In genomic region chr1:36865080-36865900, GRCh38 we compare ENCODE assay signal across 23 cellular contexts.
"Had no signal": no experiment of that assay in that cellular context is flagged by ENCODE, and none has a peak within 500 bp of the region (broad histone marks: within the 10 kb centered on the region; RNA-seq: fewer than 3 reads in every experiment).

No MANE protein-coding gene starts in this region.

- FAIRE-seq: endometrium, frontal cortex, small intestine had no signal

- DNase-seq: activated CD4-positive, alpha-beta T cell treated with anti-CD3 and anti-CD28 coated beads, Interleukin-2, amount 10 ng/mL, durations not matched to agents 24 days and 14 days; activated CD8-positive, alpha-beta T cell treated with anti-CD3 and anti-CD28 coated beads for 36 hours; activated naive CD4-positive, alpha-beta T cell treated with anti-CD3 and anti-CD28 coated beads for 36 hours; activated naive CD8-positive, alpha-beta T cell treated with anti-CD3 and anti-CD28 coated beads, Interleukin-2, amount 50 U/mL, for 24 hours; activated T-cell treated with anti-CD3 and anti-CD28 coated beads, Interleukin-2, amount 50 U/mL, for 1 hour; aorta; colonic mucosa; erythroblast; heart right ventricle; kidney glomerular epithelial cell; left ventricle myocardium inferior; naive thymus-derived CD4-positive, alpha-beta T cell; small intestine; stimulated activated CD4-positive, alpha-beta T cell treated with anti-CD3 and anti-CD28 coated beads, Interleukin-15, amount 100 ng/mL, for 24 hours; stimulated activated CD4-positive, alpha-beta T cell treated with anti-CD3 and anti-CD28 coated beads, Interleukin-2, amount 100 ng/mL, for 48 hours; stimulated activated naive CD8-positive, alpha-beta T cell treated with anti-CD3 and anti-CD28 coated beads, Interleukin-15, amount 100 ng/mL, for 72 hours; T1000; trophoblast cell had no signal

- H3K9ac ChIP-seq: neural progenitor cell had no signal

- H3K36me3 ChIP-seq: colonic mucosa, heart right ventricle, left ventricle myocardium inferior, neural progenitor cell, right atrium auricular region, suprapubic skin had no signal

- H3K4me2 ChIP-seq: neural progenitor cell had no signal

- H3K9me3 ChIP-seq: colonic mucosa, heart right ventricle, left ventricle myocardium inferior, right atrium auricular region, suprapubic skin had no signal

- H2AFZ ChIP-seq: neural progenitor cell had no signal

- H3K4me3 ChIP-seq: colonic mucosa, heart right ventricle, left ventricle myocardium inferior, neural progenitor cell, right atrium auricular region, suprapubic skin had no signal

- H3K27ac ChIP-seq: colonic mucosa, heart right ventricle, left ventricle myocardium inferior, neural progenitor cell, right atrium auricular region, suprapubic skin had no signal

- H3K27me3 ChIP-seq: colonic mucosa, neural progenitor cell, right atrium auricular region had no signal

- H3K4me1 ChIP-seq: colonic mucosa, heart right ventricle, left ventricle myocardium inferior, right atrium auricular region, suprapubic skin had no signal

- ATAC-seq: activated CD8-positive, alpha-beta T cell treated with anti-CD3 and anti-CD28 coated beads for 36 hours; activated naive CD8-positive, alpha-beta T cell treated with anti-CD3 and anti-CD28 coated beads, Interleukin-2, amount 50 U/mL, for 24 hours; naive thymus-derived CD4-positive, alpha-beta T cell; stimulated activated naive CD8-positive, alpha-beta T cell treated with anti-CD3 and anti-CD28 coated beads, Interleukin-15, amount 100 ng/mL, for 72 hours had no signal
